Comparison of ENCODE assay signal across 25 cellular contexts in genomic region chr7:18821554-18821953, GRCh38.
"Had no signal": no experiment of that assay in that cellular context is flagged by ENCODE, and none has a peak within 500 bp of the region (broad histone marks: within the 10 kb centered on the region; RNA-seq: fewer than 3 reads in every experiment).

No MANE protein-coding gene starts in this region.

- H3K79me2 ChIP-seq: hepatocyte had no signal

- H3K4me3 ChIP-seq: colonic mucosa, coronary artery, dorsolateral prefrontal cortex, esophagus muscularis mucosa, esophagus squamous epithelium, gastrocnemius medialis, gastroesophageal sphincter, heart left ventricle, heart right ventricle, hepatocyte had no signal

- H3K4me1 ChIP-seq: colonic mucosa, esophagus muscularis mucosa, foreskin keratinocyte, gastrocnemius medialis, gastroesophageal sphincter, heart left ventricle, heart right ventricle had no signal

- H3K4me2 ChIP-seq: hepatocyte had no signal

- ATAC-seq: effector memory CD8-positive, alpha-beta T cell; esophagus mucosa; foreskin keratinocyte; gastrocnemius medialis; gastroesophageal sphincter; heart left ventricle; heart right ventricle had no signal

- DNase-seq: colonic mucosa; cortex of kidney; dermis blood vessel endothelial cell; dorsolateral prefrontal cortex; effector CD4-positive, alpha-beta T cell; effector CD8-positive, alpha-beta T cell; effector memory CD4-positive, alpha-beta T cell; effector memory CD8-positive, alpha-beta T cell; endodermal cell; erythroblast; esophagus squamous epithelium; foreskin fibroblast; foreskin keratinocyte; foreskin melanocyte; gastrocnemius medialis; glutamatergic neuron; head of caudate nucleus; heart left ventricle; heart right ventricle had no signal

- H3K9me3 ChIP-seq: colonic mucosa, esophagus muscularis mucosa, esophagus squamous epithelium, gastrocnemius medialis, gastroesophageal sphincter, heart left ventricle, heart right ventricle had no signal

- H3K27me3 ChIP-seq: colonic mucosa, dorsolateral prefrontal cortex, esophagus muscularis mucosa, esophagus squamous epithelium, foreskin keratinocyte, gastrocnemius medialis, gastroesophageal sphincter, heart left ventricle, heart right ventricle, hepatocyte had no signal

- H3K27ac ChIP-seq: colonic mucosa, coronary artery, dorsolateral prefrontal cortex, epithelial cell of prostate, esophagus muscularis mucosa, esophagus squamous epithelium, foreskin keratinocyte, gastrocnemius medialis, gastroesophageal sphincter, heart left ventricle, heart right ventricle, hepatocyte had no signal

- H3K36me3 ChIP-seq: colonic mucosa, esophagus muscularis mucosa, esophagus squamous epithelium, gastrocnemius medialis, gastroesophageal sphincter, heart left ventricle, heart right ventricle had no signal

- H2AFZ ChIP-seq: hepatocyte had no signal
